Comparison of ENCODE assay signal across 1 cellular context in the genomic region with DNA sequence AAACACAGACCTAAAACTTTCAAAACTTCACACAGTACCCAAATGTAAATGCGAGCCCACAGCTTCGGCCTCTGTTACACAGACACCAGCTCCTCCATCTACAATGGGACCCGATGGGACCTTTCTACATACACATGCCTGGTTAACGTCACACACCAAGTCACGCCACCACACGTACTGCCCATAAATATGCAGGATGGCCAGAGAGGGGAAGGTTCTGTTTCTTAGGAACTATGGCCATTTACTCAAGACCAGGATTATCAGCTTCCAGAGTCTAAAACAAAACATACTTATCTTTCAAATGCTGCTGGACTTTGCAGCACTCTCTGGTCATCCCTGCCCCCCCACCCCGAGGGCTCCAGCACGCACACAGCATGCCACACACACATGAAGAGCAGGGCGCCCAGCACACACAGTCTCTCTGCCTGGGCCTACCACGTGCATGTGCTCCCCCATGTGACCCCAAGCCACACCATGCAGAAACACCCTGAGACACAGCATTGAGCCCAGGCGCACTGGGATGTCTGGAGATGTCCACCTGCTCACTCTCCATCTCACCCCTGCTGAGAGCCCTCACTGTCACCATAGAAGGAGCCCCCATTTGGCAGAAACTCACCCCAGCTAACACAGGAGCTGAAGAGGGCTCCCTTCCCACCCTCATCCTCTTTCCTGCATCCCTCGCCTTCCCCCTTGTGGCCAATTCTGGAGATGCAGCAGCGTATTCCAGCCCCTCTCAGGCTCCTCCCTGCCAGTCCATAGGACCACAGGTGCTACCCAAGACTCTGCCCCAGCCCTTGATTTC.
TF ChIP-seq lines count a peak whose summit lies in the region.

No MANE protein-coding gene starts in this region.

TF ChIP-seq in IMR-90, 13 proteins besides CTCF, POLR2A, EP300 and RAD21:
- no peak for TF ChIP-seq BHLHE40 (IDR thresholded peaks at IDR 0.05; ENCODE audit: low read depth, low read length)
- TF ChIP-seq ELK1 (IDR thresholded peaks at IDR 0.05; ENCODE audit: borderline replicate concordance, low read depth, low read length): no peak
- peak; percentile 48; the same call in 1 of the 2 replicates for TF ChIP-seq MAZ (IDR thresholded peaks at IDR 0.05; ENCODE audit: borderline replicate concordance, low read depth, low read length)
- TF ChIP-seq, protein P1, sequence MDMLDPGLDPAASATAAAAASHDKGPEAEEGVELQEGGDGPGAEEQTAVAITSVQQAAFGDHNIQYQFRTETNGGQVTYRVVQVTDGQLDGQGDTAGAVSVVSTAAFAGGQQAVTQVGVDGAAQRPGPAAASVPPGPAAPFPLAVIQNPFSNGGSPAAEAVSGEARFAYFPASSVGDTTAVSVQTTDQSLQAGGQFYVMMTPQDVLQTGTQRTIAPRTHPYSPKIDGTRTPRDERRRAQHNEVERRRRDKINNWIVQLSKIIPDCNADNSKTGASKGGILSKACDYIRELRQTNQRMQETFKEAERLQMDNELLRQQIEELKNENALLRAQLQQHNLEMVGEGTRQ (IDR thresholded peaks at IDR 0.05; ENCODE audit: low read depth, low read length): peak; percentile 54; the same call in 1 of the 2 replicates
- TF ChIP-seq SMC3 (IDR thresholded peaks at IDR 0.05; ENCODE audit: low read depth, low read length): peak; percentile 76
